Comparison of ENCODE assay signal across 9 cellular contexts in the genomic region with DNA sequence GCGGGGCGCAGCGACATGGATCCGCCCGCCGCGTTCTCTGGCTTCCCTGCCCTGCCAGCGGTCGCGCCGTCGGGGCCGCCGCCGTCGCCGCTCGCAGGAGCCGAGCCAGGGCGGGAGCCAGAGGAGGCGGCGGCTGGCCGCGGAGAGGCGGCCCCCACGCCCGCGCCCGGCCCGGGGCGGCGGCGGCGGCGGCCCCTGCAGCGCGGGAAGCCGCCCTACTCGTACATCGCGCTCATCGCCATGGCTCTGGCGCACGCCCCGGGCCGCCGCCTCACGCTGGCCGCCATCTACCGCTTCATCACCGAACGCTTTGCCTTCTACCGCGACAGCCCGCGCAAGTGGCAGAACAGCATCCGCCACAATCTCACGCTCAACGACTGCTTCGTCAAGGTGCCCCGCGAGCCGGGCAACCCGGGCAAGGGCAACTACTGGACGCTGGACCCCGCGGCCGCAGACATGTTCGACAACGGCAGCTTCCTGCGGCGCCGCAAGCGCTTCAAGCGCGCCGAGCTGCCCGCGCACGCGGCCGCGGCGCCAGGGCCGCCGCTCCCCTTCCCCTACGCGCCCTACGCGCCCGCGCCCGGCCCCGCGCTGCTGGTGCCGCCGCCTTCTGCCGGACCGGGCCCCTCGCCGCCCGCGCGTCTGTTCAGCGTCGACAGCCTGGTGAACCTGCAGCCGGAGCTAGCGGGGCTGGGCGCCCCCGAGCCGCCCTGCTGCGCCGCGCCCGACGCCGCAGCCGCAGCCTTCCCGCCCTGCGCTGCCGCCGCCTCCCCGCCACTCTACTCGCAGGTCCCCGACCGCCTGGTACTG. TPM values are rescaled to one million over a fixed set of nuclear protein-coding genes. Genes with fewer than 3 reads are reported as not detected.
DNase-seq lines count a peak whose midpoint lies in the region; ATAC-seq and TF ChIP-seq lines count a peak whose summit lies in the region.
"Had no signal": no experiment of that assay in that cellular context is flagged by ENCODE, and none has a peak within 500 bp of the region (broad histone marks: within the 10 kb centered on the region; RNA-seq: fewer than 3 reads in every experiment).

No MANE protein-coding gene starts in this region.

- peak overlapping the region; percentile 50 for H3K4me3 Mint-ChIP-seq in activated naive CD4-positive, alpha-beta T cell treated with anti-CD3 and anti-CD28 coated beads for 36 hours

- TF ChIP-seq CTCF in thoracic aorta (IDR thresholded peaks at IDR 0.05) (no peak), body of pancreas (IDR thresholded peaks at IDR 0.05) (no peak), adrenal gland (IDR thresholded peaks at IDR 0.05) (no peak)

- H3K4me1 ChIP-seq in iPS-18a (ENCODE audit: control insufficient read depth, low read depth, low read length) = no peaks in the 10 kb centered on the region
- H3K4me1 ChIP-seq in thoracic aorta (ENCODE audit: control insufficient read depth in 1 of 2, low read depth in 2 of 2) = no peaks in the 10 kb centered on the region
- H3K4me1 ChIP-seq in body of pancreas = no peaks in the 10 kb centered on the region
- no peaks in the 10 kb centered on the region for H3K4me1 ChIP-seq in adrenal gland (replicated peaks in 1 of 2)

- peaks cover 40% of the 10 kb centered on the region for H3K27me3 Mint-ChIP-seq in activated naive CD4-positive, alpha-beta T cell treated with anti-CD3 and anti-CD28 coated beads for 36 hours (ENCODE audit: low read depth)

- H3K27ac ChIP-seq in iPS-18a (ENCODE audit: low read length) = no peak overlapping the region
- H3K27ac ChIP-seq in thoracic aorta = no peak overlapping the region
- no peak overlapping the region for H3K27ac ChIP-seq in body of pancreas
- H3K27ac ChIP-seq in adrenal gland = no peak overlapping the region

- peak overlapping the region; percentile 22 for H3K4me3 ChIP-seq in iPS-18a (ENCODE audit: low read length)
- peak overlapping the region; percentile 57 for H3K4me3 ChIP-seq in thoracic aorta
- no peak overlapping the region for H3K4me3 ChIP-seq in body of pancreas
- peak overlapping the region in 1 of 4 donors; percentile 26 for H3K4me3 ChIP-seq in adrenal gland

- 2% methylated on average over 106 of the region's 126 CpGs; no CpG with 5 or more reads in 1 of the 2 donors for whole genome bisulfite sequencing in body of pancreas, 2 donors
- WGBS in adrenal gland, 4 donors = 0 to 17% (median 2%) methylated on average over 1 to 126 of the region's 126 CpGs

- no peak for DNase-seq in activated naive CD4-positive, alpha-beta T cell treated with anti-CD3 and anti-CD28 coated beads for 36 hours
- no peak for DNase-seq in activated naive CD4-positive, alpha-beta T cell treated with anti-CD3 and anti-CD28 coated beads, Interleukin-2, amount 50 U/mL, for 16 hours
- DNase-seq in activated naive CD4-positive, alpha-beta T cell treated with anti-CD3 and anti-CD28 coated beads, Interleukin-2, amount 50 U/mL, for 72 hours (ENCODE audit: low spot score in 2 of 2) = peak in 1 of 2 donors; percentile 28
- DNase-seq in thoracic aorta (ENCODE audit: low spot score) = no peak
- no peak for DNase-seq in nucleus accumbens (lab: John Stamatoyannopoulos, UW)
- no peak for DNase-seq in body of pancreas
- no peak for DNase-seq in adrenal gland
- DNase-seq: caudate nucleus had no signal

- peaks cover 6% of the 10 kb centered on the region for H3K4me1 Mint-ChIP-seq in activated naive CD4-positive, alpha-beta T cell treated with anti-CD3 and anti-CD28 coated beads for 36 hours (ENCODE audit: low read depth)

- H3K9me3 Mint-ChIP-seq in activated naive CD4-positive, alpha-beta T cell treated with anti-CD3 and anti-CD28 coated beads for 36 hours = no peaks in the 10 kb centered on the region
- H3K9me3 Mint-ChIP-seq in activated naive CD4-positive, alpha-beta T cell treated with anti-CD3 and anti-CD28 coated beads, Interleukin-2, amount 50 U/mL, for 72 hours = no peaks in the 10 kb centered on the region

- H3K36me3 Mint-ChIP-seq in activated naive CD4-positive, alpha-beta T cell treated with anti-CD3 and anti-CD28 coated beads for 36 hours (ENCODE audit: low read depth) = no peaks in the 10 kb centered on the region
- peaks cover 0 to 12% of the 10 kb centered on the region in 2 donors for H3K36me3 Mint-ChIP-seq in activated naive CD4-positive, alpha-beta T cell treated with anti-CD3 and anti-CD28 coated beads, Interleukin-2, amount 50 U/mL, for 72 hours

- no peak overlapping the region for H3K27ac Mint-ChIP-seq in activated naive CD4-positive, alpha-beta T cell treated with anti-CD3 and anti-CD28 coated beads for 36 hours
- H3K27ac Mint-ChIP-seq in activated naive CD4-positive, alpha-beta T cell treated with anti-CD3 and anti-CD28 coated beads, Interleukin-2, amount 50 U/mL, for 72 hours = no peak overlapping the region

- TF ChIP-seq POLR2A in body of pancreas (IDR thresholded peaks at IDR 0.05) (no peak), adrenal gland (IDR thresholded peaks at IDR 0.05) (no peak)

- H3K36me3 ChIP-seq in iPS-18a (ENCODE audit: control insufficient read depth, low read depth, low read length) (no peaks in the 10 kb centered on the region), thoracic aorta (no peaks in the 10 kb centered on the region), body of pancreas (replicated peaks in 1 of 2; ENCODE audit: insufficient read depth in 1 of 2, low read depth in 2 of 2) (no peaks in the 10 kb centered on the region), adrenal gland (replicated peaks in 1 of 2) (no peaks in the 10 kb centered on the region)

- CTCF ChIA-PET in activated naive CD4-positive, alpha-beta T cell treated with anti-CD3 and anti-CD28 coated beads for 36 hours (lab: Charles Lee) = interaction anchor here (1.0 kb wide), 1 partner anchor 21 kb away, joined by 3 read pairs; the partner anchor contains the start of gene FOXD2

- intact Hi-C loops in activated naive CD4-positive, alpha-beta T cell treated with anti-CD3 and anti-CD28 coated beads for 36 hours (cut with micrococcal nuclease) = no loop called here
- intact Hi-C loops in body of pancreas (cut with DNase I) = no loop called here
- intact Hi-C loops in adrenal gland (cut with DNase I) = no loop called here

- H3K9me3 ChIP-seq in iPS-18a (ENCODE audit: control insufficient read depth, low read depth, low read length) (no peaks in the 10 kb centered on the region), thoracic aorta (no peaks in the 10 kb centered on the region), body of pancreas (no peaks in the 10 kb centered on the region), adrenal gland (replicated peaks in 1 of 3) (no peaks in the 10 kb centered on the region)

- H3K27me3 ChIP-seq in iPS-18a (ENCODE audit: control insufficient read depth, insufficient read depth, low read length) (peaks cover 87% of the 10 kb centered on the region), thoracic aorta (replicated peaks; ENCODE audit: insufficient read depth) (no peaks in the 10 kb centered on the region), body of pancreas (peaks cover 0 to 18% of the 10 kb centered on the region in 2 donors), adrenal gland (peaks cover 14% of the 10 kb centered on the region)

- no peak overlapping the region for H3K9ac ChIP-seq in iPS-18a (ENCODE audit: low read length)

- ATAC-seq in activated naive CD4-positive, alpha-beta T cell treated with anti-CD3 and anti-CD28 coated beads, Interleukin-2, amount 50 U/mL, for 72 hours = peak; percentile 36 to 68
- ATAC-seq in thoracic aorta (ENCODE audit: insufficient number of reproducible peaks, low FRiP score, low read depth) (no peak), body of pancreas (no peak)

RNA-seq across cellular contexts. Expression of gene FOXE3, which starts 0.4 kb away (rescaled TPM):
- total RNA-seq in activated naive CD4-positive, alpha-beta T cell treated with anti-CD3 and anti-CD28 coated beads for 36 hours = not detected
- not detected for total RNA-seq in activated naive CD4-positive, alpha-beta T cell treated with anti-CD3 and anti-CD28 coated beads, Interleukin-2, amount 50 U/mL, for 72 hours
- under 1 TPM in 1 of 2 donors, not detected in 1; 0.28 TPM for total RNA-seq in thoracic aorta
- total RNA-seq in body of pancreas = not detected
- not detected for total RNA-seq in adrenal gland
- under 1 TPM in 1 of 3 donors, not detected in 2; 0.07 TPM for polyA plus RNA-seq in adrenal gland

RNA-seq across cellular contexts. Expression of gene FOXD2, which starts 21.3 kb away (rescaled TPM):
- under 1 TPM; 0.12 to 0.19 TPM for total RNA-seq in activated naive CD4-positive, alpha-beta T cell treated with anti-CD3 and anti-CD28 coated beads for 36 hours
- total RNA-seq in activated naive CD4-positive, alpha-beta T cell treated with anti-CD3 and anti-CD28 coated beads, Interleukin-2, amount 50 U/mL, for 72 hours = under 1 TPM; 0.09 to 0.18 TPM
- 1 to 10 TPM; 4.9 TPM for total RNA-seq in thoracic aorta
- total RNA-seq in body of pancreas = under 1 TPM in 1 of 2 donors, not detected in 1; 0.26 TPM
- 1 to 10 TPM in 5 of 8 donors, under 1 TPM in 3; 0.53 to 3.3 (median 1.3) TPM for total RNA-seq in adrenal gland
- polyA plus RNA-seq in adrenal gland = under 1 TPM; 0.31 to 0.40 (median 0.32) TPM

Comparison
In these comparisons a context has a peak if more than half of its experiments do, and no peak if none do; other contexts are left out.
1. ATAC-seq: peak in activated naive CD4-positive, alpha-beta T cell treated with anti-CD3 and anti-CD28 coated beads, Interleukin-2, amount 50 U/mL, for 72 hours (2 of 2); none in thoracic aorta (single experiment) and body of pancreas (single experiment).
2. H3K4me3 ChIP-seq: peak in iPS-18a (single experiment) and thoracic aorta (single experiment); none in body of pancreas (0 of 2).